25 cellular contexts compared by ENCODE assay signal in the genomic region with DNA sequence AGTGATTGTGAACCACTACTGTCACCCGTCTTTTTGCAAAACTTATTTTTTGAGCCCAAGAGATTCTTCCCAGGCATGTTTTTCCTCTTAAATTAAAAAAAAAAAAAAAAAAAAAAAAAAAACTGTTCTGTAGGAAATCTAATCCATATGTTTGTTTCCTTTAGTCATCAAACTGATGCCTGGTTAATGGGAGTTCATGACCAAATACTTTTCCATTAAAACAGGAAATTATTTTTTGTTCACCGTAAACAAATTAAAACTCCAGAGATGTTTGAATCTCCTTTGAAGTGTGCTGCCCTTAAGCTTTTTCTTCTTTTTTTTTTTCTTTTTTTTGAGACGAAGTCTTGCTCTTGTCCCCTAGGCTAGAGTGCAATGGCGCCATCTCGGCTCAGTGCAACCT. TPM values are rescaled to one million over a fixed set of nuclear protein-coding genes. Genes with fewer than 3 reads are reported as not detected.
"Had no signal": no experiment of that assay in that cellular context is flagged by ENCODE, and none has a peak within 500 bp of the region (broad histone marks: within the 10 kb centered on the region; RNA-seq: fewer than 3 reads in every experiment).

No MANE protein-coding gene starts in this region.

- H3K79me2 ChIP-seq: parathyroid adenoma had no signal

- H3K27me3 ChIP-seq: gastroesophageal sphincter, tibial nerve had no signal

- H3K27ac ChIP-seq: esophagus muscularis mucosa, gastroesophageal sphincter, parathyroid adenoma, spleen, tibial nerve had no signal

- H3K9me3 ChIP-seq: esophagus muscularis mucosa, gastroesophageal sphincter, tibial nerve had no signal

- H3K27ac Mint-ChIP-seq: activated CD4-positive, alpha-beta memory T cell treated with anti-CD3 and anti-CD28 coated beads for 36 hours; activated CD4-positive, alpha-beta T cell treated with anti-CD3 and anti-CD28 coated beads, Interleukin-2, amount 10 ng/mL, durations not matched to agents 24 days and 14 days; activated naive CD4-positive, alpha-beta T cell treated with anti-CD3 and anti-CD28 coated beads, Interleukin-2, amount 50 U/mL, for 24 hours; activated naive CD8-positive, alpha-beta T cell treated with anti-CD3 and anti-CD28 coated beads, Interleukin-2, amount 50 U/mL, for 24 hours; endodermal cell; naive B cell; T-helper 1 cell treated with Interleukin-12 subunit alpha and Interleukin-12 subunit beta and Interleukin-4 antibody, amounts not matched to agents 30 μg/mL and 1 μg/mL, for 36 hours had no signal

- H3K36me3 Mint-ChIP-seq: mesothelial cell of epicardium had no signal

- H3K9ac ChIP-seq: parathyroid adenoma had no signal

- H2AFZ ChIP-seq: parathyroid adenoma had no signal

- H3K36me3 ChIP-seq: esophagus muscularis mucosa, gastroesophageal sphincter, spleen, tibial nerve had no signal

- H3K27me3 Mint-ChIP-seq: activated CD4-positive, alpha-beta memory T cell treated with anti-CD3 and anti-CD28 coated beads for 36 hours; activated naive CD4-positive, alpha-beta T cell treated with anti-CD3 and anti-CD28 coated beads, Interleukin-2, amount 50 U/mL, for 24 hours; activated naive CD8-positive, alpha-beta T cell treated with anti-CD3 and anti-CD28 coated beads, Interleukin-2, amount 50 U/mL, for 24 hours had no signal

- ATAC-seq: right cardiac atrium had no signal

- H3K4me3 ChIP-seq: esophagus muscularis mucosa, gastroesophageal sphincter, spleen, tibial nerve had no signal

- DNase-seq: activated CD4-positive, alpha-beta memory T cell treated with anti-CD3 and anti-CD28 coated beads for 36 hours; activated CD4-positive, CD25-positive, alpha-beta regulatory T cell treated with anti-CD3 and anti-CD28 coated beads, Interleukin-2, amount 50 U/mL, for 72 hours; activated CD8-positive, alpha-beta memory T cell treated with anti-CD3 and anti-CD28 coated beads, Interleukin-2, amount 50 U/mL, for 4 hours; activated gamma-delta T cell treated with Interleukin-2 at 50 U/mL for 16 hours; activated naive CD8-positive, alpha-beta T cell treated with anti-CD3 and anti-CD28 coated beads, Interleukin-2, amount 50 U/mL, for 24 hours; activated T-cell treated with anti-CD3 and anti-CD28 coated beads, Interleukin-2, amount 50 U/mL, for 1 hour; amygdala; endodermal cell; left cardiac atrium; left ventricle myocardium superior; right cardiac atrium; spleen; stimulated activated CD4-positive, alpha-beta T cell treated with anti-CD3 and anti-CD28 coated beads, Interleukin-2, amount 100 ng/mL, for 48 hours; stimulated activated naive CD4-positive, alpha-beta T cell treated with Interleukin-2 at 50 U/mL for 16 hours; T1000 had no signal

- H3K4me3 Mint-ChIP-seq: activated CD4-positive, alpha-beta memory T cell treated with anti-CD3 and anti-CD28 coated beads for 36 hours; activated CD4-positive, alpha-beta T cell treated with anti-CD3 and anti-CD28 coated beads, Interleukin-2, amount 10 ng/mL, durations not matched to agents 24 days and 14 days; activated naive CD8-positive, alpha-beta T cell treated with anti-CD3 and anti-CD28 coated beads, Interleukin-2, amount 50 U/mL, for 24 hours; endodermal cell; mesothelial cell of epicardium; T-helper 1 cell treated with Interleukin-12 subunit alpha and Interleukin-12 subunit beta and Interleukin-4 antibody, amounts not matched to agents 30 μg/mL and 1 μg/mL, for 36 hours had no signal

RNA-seq across cellular contexts. Expression of a gene that starts 56.0 kb away (rescaled TPM):
- polyA plus RNA-seq: neural cell had no signal
